In genomic region chr2:16140771-16141640, GRCh38 we compare ENCODE assay signal across 16 cellular contexts.
DNase-seq lines count a peak whose midpoint lies in the region; ATAC-seq and TF ChIP-seq lines count a peak whose summit lies in the region.
"Had no signal": no experiment of that assay in that cellular context is flagged by ENCODE, and none has a peak within 500 bp of the region (broad histone marks: within the 10 kb centered on the region; RNA-seq: fewer than 3 reads in every experiment).

No MANE protein-coding gene starts in this region.

- H3K27me3 Mint-ChIP-seq in activated naive CD8-positive, alpha-beta T cell treated with anti-CD3 and anti-CD28 coated beads, Interleukin-2, amount 50 U/mL, for 24 hours, result peaks cover 2% of the 10 kb centered on the region
- H3K27me3 Mint-ChIP-seq in activated naive CD8-positive, alpha-beta T cell treated with anti-CD3 and anti-CD28 coated beads for 36 hours, result no peaks in the 10 kb centered on the region

- peaks cover 5% of the 10 kb centered on the region for H3K4me1 ChIP-seq in foreskin keratinocyte
- H3K4me1 ChIP-seq: Peyer's patch had no signal

- no peak overlapping the region for H3K27ac Mint-ChIP-seq in activated naive CD8-positive, alpha-beta T cell treated with anti-CD3 and anti-CD28 coated beads, Interleukin-2, amount 50 U/mL, for 24 hours
- H3K27ac Mint-ChIP-seq in activated naive CD8-positive, alpha-beta T cell treated with anti-CD3 and anti-CD28 coated beads for 36 hours, result no peak overlapping the region
- H3K27ac Mint-ChIP-seq in stimulated activated effector memory CD8-positive, alpha-beta T cell treated with anti-CD3 and anti-CD28 coated beads, Interleukin-12 subunit alpha, Interleukin-12 subunit beta, amount 100 ng/mL, for 72 hours, result no peak overlapping the region

- no peaks in the 10 kb centered on the region for H3K4me1 Mint-ChIP-seq in activated naive CD8-positive, alpha-beta T cell treated with anti-CD3 and anti-CD28 coated beads, Interleukin-2, amount 50 U/mL, for 24 hours
- no peaks in the 10 kb centered on the region for H3K4me1 Mint-ChIP-seq in activated naive CD8-positive, alpha-beta T cell treated with anti-CD3 and anti-CD28 coated beads for 36 hours
- H3K4me1 Mint-ChIP-seq in stimulated activated effector memory CD8-positive, alpha-beta T cell treated with anti-CD3 and anti-CD28 coated beads, Interleukin-12 subunit alpha, Interleukin-12 subunit beta, amount 100 ng/mL, for 72 hours, result no peaks in the 10 kb centered on the region

- H3K9me3 Mint-ChIP-seq in activated naive CD8-positive, alpha-beta T cell treated with anti-CD3 and anti-CD28 coated beads, Interleukin-2, amount 50 U/mL, for 24 hours, result no peaks in the 10 kb centered on the region
- no peaks in the 10 kb centered on the region for H3K9me3 Mint-ChIP-seq in activated naive CD8-positive, alpha-beta T cell treated with anti-CD3 and anti-CD28 coated beads for 36 hours
- peaks cover 12% of the 10 kb centered on the region for H3K9me3 Mint-ChIP-seq in stimulated activated effector memory CD8-positive, alpha-beta T cell treated with anti-CD3 and anti-CD28 coated beads, Interleukin-12 subunit alpha, Interleukin-12 subunit beta, amount 100 ng/mL, for 72 hours

- H3K36me3 Mint-ChIP-seq in activated naive CD8-positive, alpha-beta T cell treated with anti-CD3 and anti-CD28 coated beads, Interleukin-2, amount 50 U/mL, for 24 hours (ENCODE audit: low read depth), result no peaks in the 10 kb centered on the region
- no peaks in the 10 kb centered on the region for H3K36me3 Mint-ChIP-seq in activated naive CD8-positive, alpha-beta T cell treated with anti-CD3 and anti-CD28 coated beads for 36 hours
- no peaks in the 10 kb centered on the region for H3K36me3 Mint-ChIP-seq in stimulated activated effector memory CD8-positive, alpha-beta T cell treated with anti-CD3 and anti-CD28 coated beads, Interleukin-12 subunit alpha, Interleukin-12 subunit beta, amount 100 ng/mL, for 72 hours

- no peak for DNase-seq in activated naive CD8-positive, alpha-beta T cell treated with anti-CD3 and anti-CD28 coated beads, Interleukin-2, amount 50 U/mL, for 24 hours
- no peak for DNase-seq in activated naive CD8-positive, alpha-beta T cell treated with anti-CD3 and anti-CD28 coated beads for 36 hours
- DNase-seq in SK-N-DZ (ENCODE audit: low spot score) (peak; percentile 99), foreskin keratinocyte (peak in 1 of 2 donors; percentile 34), UCSD-AML1 (lab: John Stamatoyannopoulos, UW; ENCODE audit: unreplicated experiment) (no peak)
- DNase-seq in stimulated activated effector memory CD8-positive, alpha-beta T cell treated with anti-CD3 and anti-CD28 coated beads, Interleukin-12 subunit alpha, Interleukin-12 subunit beta, amount 100 ng/mL, for 72 hours (ENCODE audit: low spot score in 2 of 2), result peak in 1 of 2 donors; percentile 41
- no peak for DNase-seq in activated naive CD4-positive, alpha-beta T cell (lab: John Stamatoyannopoulos, UW)
- DNase-seq: COR-L47, NCI-H1092 treated with DMSO at 0.1 percent for 48 hours, NCI-H187, Peyer's patch, SHP77 had no signal

- H3K4me3 Mint-ChIP-seq in activated naive CD8-positive, alpha-beta T cell treated with anti-CD3 and anti-CD28 coated beads, Interleukin-2, amount 50 U/mL, for 24 hours, result no peak overlapping the region
- no peak overlapping the region for H3K4me3 Mint-ChIP-seq in activated naive CD8-positive, alpha-beta T cell treated with anti-CD3 and anti-CD28 coated beads for 36 hours
- H3K4me3 Mint-ChIP-seq in stimulated activated effector memory CD8-positive, alpha-beta T cell treated with anti-CD3 and anti-CD28 coated beads, Interleukin-12 subunit alpha, Interleukin-12 subunit beta, amount 100 ng/mL, for 72 hours, result no peak overlapping the region

- TF ChIP-seq CTCF in foreskin keratinocyte (conservative IDR thresholded peaks at IDR 0.05), result no peak

- H3K27me3 ChIP-seq in foreskin keratinocyte, result no peaks in the 10 kb centered on the region
- H3K27me3 ChIP-seq: Peyer's patch had no signal

- ATAC-seq in activated naive CD8-positive, alpha-beta T cell treated with anti-CD3 and anti-CD28 coated beads, Interleukin-2, amount 50 U/mL, for 24 hours, result peak; percentile 29
- ATAC-seq in foreskin keratinocyte (peak; percentile 54), HG03442 (IDR thresholded peaks at IDR 0.05; ENCODE audit: unreplicated experiment) (no peak)
- peak; percentile 24 for ATAC-seq in stimulated activated effector memory CD8-positive, alpha-beta T cell treated with anti-CD3 and anti-CD28 coated beads, Interleukin-12 subunit alpha, Interleukin-12 subunit beta, amount 100 ng/mL, for 72 hours
- ATAC-seq: HCT116, K562 had no signal

- no peak overlapping the region for H3K27ac ChIP-seq in foreskin keratinocyte
- H3K27ac ChIP-seq: C4-2B, Peyer's patch had no signal
